In the genomic region with DNA sequence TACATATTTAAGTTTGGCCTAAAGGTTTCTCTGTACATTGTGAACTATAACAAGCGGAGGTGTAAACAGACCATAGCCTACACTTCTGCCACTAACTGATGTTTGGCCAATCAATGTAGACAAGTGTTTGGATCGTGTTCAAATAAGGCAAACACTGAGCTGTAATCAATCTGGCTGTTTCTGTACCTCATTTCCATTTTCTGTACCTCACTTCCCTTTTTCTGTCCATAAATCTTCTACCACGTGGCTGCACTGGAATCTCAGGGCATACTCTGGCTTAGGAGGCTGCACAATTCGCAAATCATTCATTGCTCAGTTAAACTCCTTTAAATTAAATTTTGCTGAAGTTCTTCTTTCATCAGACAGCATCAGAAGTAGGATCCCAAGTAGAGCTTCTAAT, we compare ENCODE assay signal across 23 cellular contexts.
"Had no signal": no experiment of that assay in that cellular context is flagged by ENCODE, and none has a peak within 500 bp of the region (broad histone marks: within the 10 kb centered on the region; RNA-seq: fewer than 3 reads in every experiment).

No MANE protein-coding gene starts in this region.

- H3K9me3 ChIP-seq: colonic mucosa, gastrocnemius medialis, pancreas, right lobe of liver had no signal

- DNase-seq: activated CD4-positive, alpha-beta T cell treated with anti-CD3 and anti-CD28 coated beads, Interleukin-2, amount 10 ng/mL, durations not matched to agents 7 days and 5 days; activated CD4-positive, CD25-positive, alpha-beta regulatory T cell treated with anti-CD3 and anti-CD28 coated beads, Interleukin-2, amount 50 U/mL, for 72 hours; activated CD8-positive, alpha-beta memory T cell treated with anti-CD3 and anti-CD28 coated beads, Interleukin-2, amount 10 ng/mL, durations not matched to agents 7 days and 5 days; activated CD8-positive, alpha-beta T cell treated with anti-CD3 and anti-CD28 coated beads for 36 hours; activated effector memory CD4-positive, alpha-beta T cell treated with anti-CD3 and anti-CD28 coated beads, Interleukin-2, amount 50 U/mL, for 16 hours; activated naive CD4-positive, alpha-beta T cell treated with anti-CD3 and anti-CD28 coated beads, Interleukin-2, amount 10 ng/mL, durations not matched to agents 7 days and 5 days; activated T-cell treated with anti-CD3 and anti-CD28 coated beads for 4 hours; amygdala; dorsolateral prefrontal cortex; effector memory CD8-positive, alpha-beta T cell; gastrocnemius medialis; hippocampal formation; left cardiac atrium; nephron progenitor cell; stimulated activated CD4-positive, alpha-beta T cell treated with anti-CD3 and anti-CD28 coated beads, Interleukin-1b, Interleukin-23, amount 100 ng/mL, for 48 hours; stimulated activated naive CD8-positive, alpha-beta T cell treated with anti-CD3 and anti-CD28 coated beads, Interleukin-15, amount 100 ng/mL, for 72 hours; WERI-Rb-1 had no signal

- H3K36me3 ChIP-seq: colonic mucosa, gastrocnemius medialis, pancreas, right lobe of liver, tibial artery, WERI-Rb-1 had no signal

- H3K4me3 ChIP-seq: colonic mucosa, dorsolateral prefrontal cortex, gastrocnemius medialis, pancreas, right lobe of liver, skin epidermis, tibial artery had no signal

- H3K4me1 ChIP-seq: colonic mucosa, gastrocnemius medialis, pancreas had no signal

- ATAC-seq: activated CD8-positive, alpha-beta memory T cell treated with anti-CD3 and anti-CD28 coated beads, Interleukin-2, amount 10 ng/mL, durations not matched to agents 7 days and 5 days; activated CD8-positive, alpha-beta T cell treated with anti-CD3 and anti-CD28 coated beads for 36 hours; effector memory CD8-positive, alpha-beta T cell; gastrocnemius medialis; stimulated activated effector memory CD8-positive, alpha-beta T cell treated with anti-CD3 and anti-CD28 coated beads, Interleukin-12 subunit alpha, Interleukin-12 subunit beta, amount 100 ng/mL, for 72 hours; stimulated activated naive CD8-positive, alpha-beta T cell treated with anti-CD3 and anti-CD28 coated beads, Interleukin-15, amount 100 ng/mL, for 72 hours had no signal

- H3K27me3 ChIP-seq: colonic mucosa, dorsolateral prefrontal cortex, gastrocnemius medialis, pancreas, right lobe of liver, tibial artery had no signal

- H3K27ac ChIP-seq: colonic mucosa, dorsolateral prefrontal cortex, gastrocnemius medialis, pancreas, right lobe of liver, skin epidermis, tibial artery, WERI-Rb-1 had no signal
